In the genomic region with DNA sequence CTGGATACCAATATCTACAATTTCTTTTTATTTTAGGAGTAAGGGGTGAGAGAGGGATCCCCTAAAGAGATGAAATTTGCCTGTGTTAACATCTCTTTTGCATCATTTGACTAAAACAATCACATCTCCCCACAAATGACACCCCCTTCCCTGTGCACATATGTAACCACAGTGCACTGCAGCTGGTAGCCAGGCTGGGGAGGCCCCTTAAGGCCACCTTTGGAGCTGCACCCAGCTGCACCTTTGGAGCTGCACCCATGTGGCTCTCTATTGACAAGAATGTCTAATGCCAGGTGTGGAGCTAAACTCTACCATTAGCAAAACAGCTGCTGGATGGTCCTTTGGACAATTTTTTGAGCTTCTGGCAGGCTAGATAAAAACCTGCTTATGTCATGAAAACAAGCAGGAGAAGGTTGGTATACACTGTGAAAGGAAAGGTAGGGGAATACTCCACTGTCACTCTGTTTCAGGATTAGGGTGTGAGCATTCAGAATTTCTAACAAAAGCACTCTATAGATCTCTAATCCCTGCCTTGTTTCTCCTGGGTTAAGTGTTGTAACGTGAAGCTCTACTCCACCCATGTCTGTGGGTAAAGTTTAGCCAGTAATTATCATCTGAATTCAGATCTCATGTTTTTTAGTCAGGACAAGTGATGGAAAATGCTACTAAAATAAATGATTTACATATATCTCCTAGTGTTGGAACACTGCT, we compare ENCODE assay signal across 8 cellular contexts. TPM values are rescaled to one million over a fixed set of nuclear protein-coding genes. Genes with fewer than 3 reads are reported as not detected.
DNase-seq lines count a peak whose midpoint lies in the region; ATAC-seq and TF ChIP-seq lines count a peak whose summit lies in the region.

No MANE protein-coding gene starts in this region.

- DNase-seq in cardiac muscle cell (ENCODE audit: low read depth in 1 of 2, low spot score in 1 of 2) (no peak), cardiac septum (ENCODE audit: low spot score) (no peak), kidney epithelial cell (ENCODE audit: low read depth) (no peak), SK-N-DZ (ENCODE audit: low spot score) (no peak), foreskin melanocyte (no peak)
- no peak for DNase-seq in activated CD4-positive, CD25-positive, alpha-beta regulatory T cell (lab: John Stamatoyannopoulos, UW)

- H3K27ac ChIP-seq in cardiac muscle cell (peak overlapping the region; percentile 22), OCI-LY1 (ENCODE audit: low read depth, low read length, poor library complexity, severe bottlenecking) (no peak overlapping the region)

- no peaks in the 10 kb centered on the region for H4K20me1 ChIP-seq in OCI-LY1 (ENCODE audit: insufficient read depth, low read length)

- no peak overlapping the region for H3K4me3 ChIP-seq in cardiac muscle cell
- no peak overlapping the region for H3K4me3 ChIP-seq in OCI-LY1 (ENCODE audit: low read depth, low read length, poor library complexity, severe bottlenecking)
- no peak overlapping the region for H3K4me3 ChIP-seq in kidney epithelial cell (ENCODE audit: low read depth, low read length)

- no peak overlapping the region for H3K9ac ChIP-seq in OCI-LY1 (ENCODE audit: low read length)

- peak; percentile 86 for ATAC-seq in HG02588 (IDR thresholded peaks at IDR 0.05; ENCODE audit: unreplicated experiment)

- H3K27me3 ChIP-seq in cardiac muscle cell (no peaks in the 10 kb centered on the region), OCI-LY1 (ENCODE audit: insufficient read depth, low read length) (no peaks in the 10 kb centered on the region; the same call in 1 of the 2 replicates), kidney epithelial cell (ENCODE audit: control insufficient read depth, insufficient read depth, low read length) (no peaks in the 10 kb centered on the region)

- H3K4me2 ChIP-seq in OCI-LY1 (ENCODE audit: low read length): no peak overlapping the region

- no peaks in the 10 kb centered on the region for H3K9me2 ChIP-seq in OCI-LY1 (ENCODE audit: low read depth, low read length)

- H3K9me3 ChIP-seq in cardiac muscle cell (ENCODE audit: low read depth): no peaks in the 10 kb centered on the region
- H3K9me3 ChIP-seq in OCI-LY1 (ENCODE audit: low read length): no peaks in the 10 kb centered on the region

- H3K36me3 ChIP-seq in cardiac muscle cell: no peaks in the 10 kb centered on the region
- H3K36me3 ChIP-seq in OCI-LY1 (ENCODE audit: insufficient read depth, low read length): no peaks in the 10 kb centered on the region
- peaks cover 2% of the 10 kb centered on the region for H3K36me3 ChIP-seq in kidney epithelial cell (ENCODE audit: control insufficient read depth, insufficient read depth, low read length)

- intact Hi-C loops in cardiac septum (cut with DNase I): no loop called here

- H3K4me1 ChIP-seq in cardiac muscle cell (ENCODE audit: low read depth): peaks cover 12% of the 10 kb centered on the region
- no peaks in the 10 kb centered on the region for H3K4me1 ChIP-seq in OCI-LY1 (ENCODE audit: insufficient read depth, low read length, severe bottlenecking)

- TF ChIP-seq CTCF in cardiac muscle cell (IDR thresholded peaks at IDR 0.05; ENCODE audit: low read depth, low read length): no peak
- TF ChIP-seq CTCF in OCI-LY1 (IDR thresholded peaks at IDR 0.05; ENCODE audit: low read length): peak; percentile 49
- peak; percentile 23 for TF ChIP-seq CTCF in kidney epithelial cell (IDR thresholded peaks at IDR 0.05; ENCODE audit: insufficient read depth, low read length, poor library complexity, severe bottlenecking)

- no peaks in the 10 kb centered on the region for H3F3A ChIP-seq in OCI-LY1 (ENCODE audit: insufficient read depth, low read length)

- no peaks in the 10 kb centered on the region for H3K79me2 ChIP-seq in OCI-LY1 (ENCODE audit: insufficient read depth, low read length)

- H2AFZ ChIP-seq in OCI-LY1 (ENCODE audit: low read length): no peak overlapping the region

RNA-seq across cellular contexts. Expression of a gene that starts 52.1 kb away (rescaled TPM):
- total RNA-seq in cardiac muscle cell: 136 and 187 TPM in 2 replicates
- polyA plus RNA-seq in cardiac muscle cell: 314 and 365 TPM in 2 replicates
- 93.0 TPM for total RNA-seq in cardiac septum
- 116 and 127 TPM in 2 replicates for total RNA-seq in kidney epithelial cell
- 53.9 and 57.1 TPM in 2 replicates for polyA plus RNA-seq in SK-N-DZ (2014; cell fraction: cytosol; rRNA removed)
- polyA plus RNA-seq in SK-N-DZ (2014; cell fraction: nucleus; rRNA removed): 32.0 and 48.2 TPM in 2 replicates
